7 cellular contexts compared by ENCODE assay signal in the genomic region with DNA sequence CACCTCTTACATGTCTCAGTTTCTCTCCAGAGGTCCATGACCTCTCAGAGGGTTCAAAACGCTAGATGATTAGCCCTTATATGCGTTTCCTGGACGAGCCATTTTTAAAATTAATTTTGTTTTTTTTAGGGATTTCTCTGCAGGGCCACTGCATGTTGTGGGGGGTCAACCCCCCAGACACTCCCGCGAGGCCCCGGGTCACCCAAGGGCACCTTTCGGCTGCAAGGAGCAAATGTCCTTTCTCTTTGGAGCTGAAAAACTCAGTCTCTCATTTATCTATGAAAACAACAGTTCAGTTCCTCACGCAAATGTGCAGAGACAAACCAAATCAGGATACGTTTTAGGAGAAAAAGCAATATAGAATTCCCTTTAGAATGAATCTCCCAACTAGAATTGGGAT.
ATAC-seq and TF ChIP-seq lines count a peak whose summit lies in the region.
"Had no signal": no experiment of that assay in that cellular context is flagged by ENCODE, and none has a peak within 500 bp of the region (broad histone marks: within the 10 kb centered on the region; RNA-seq: fewer than 3 reads in every experiment).

No MANE protein-coding gene starts in this region.

- ATAC-seq in HG03439 (IDR thresholded peaks at IDR 0.05; ENCODE audit: unreplicated experiment), result no peak
- ATAC-seq: A549; CD8-positive, alpha-beta T cell had no signal

- H3K27ac ChIP-seq in 22Rv1, result peak overlapping the region; percentile 43; the same call in 1 of the 2 replicates
- H3K27ac ChIP-seq: A549; BLaER1; BLaER1 treated with 17β-estradiol and CSF1 and Interleukin-3, amounts not matched to agents 10 nM and 100 nM; C4-2B had no signal

- TF ChIP-seq CTCF in 22Rv1 (IDR thresholded peaks at IDR 0.05), result no peak
